8 cellular contexts compared by ENCODE assay signal in the genomic region with DNA sequence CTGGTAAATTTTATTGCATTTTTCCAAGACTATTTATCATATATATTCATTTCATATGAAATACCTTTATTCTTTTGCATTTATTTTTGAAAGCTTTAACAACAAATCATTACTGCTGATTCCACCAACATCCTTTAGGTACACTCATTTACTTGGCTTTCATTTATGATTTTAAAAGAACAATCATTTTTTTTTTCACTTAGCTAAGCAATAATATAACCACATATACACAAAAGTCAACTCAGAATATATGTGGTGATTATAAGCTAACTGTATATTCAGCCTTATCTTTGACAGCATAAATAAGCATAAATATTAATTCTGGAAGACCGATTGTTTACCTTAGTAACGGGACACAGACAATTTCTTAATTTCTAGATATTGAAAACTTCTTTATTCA.
"Had no signal": no experiment of that assay in that cellular context is flagged by ENCODE, and none has a peak within 500 bp of the region (broad histone marks: within the 10 kb centered on the region; RNA-seq: fewer than 3 reads in every experiment).

No MANE protein-coding gene starts in this region.

- ATAC-seq: HCT116 had no signal

- DNase-seq: GM23248, GOT3, H7, HFFc6, KG1 had no signal

- H2AFZ ChIP-seq: GM23248 had no signal

- H3K9ac ChIP-seq: GM23248 had no signal

- H3K36me3 ChIP-seq: HAP-1 had no signal

- H3K4me3 ChIP-seq: GM23248, HAP-1 had no signal

- H3K9me3 ChIP-seq: HAP-1 had no signal

- H3K4me1 ChIP-seq: HAP-1 had no signal

- H3K27ac ChIP-seq: GM23248, HL-60 had no signal
